Comparison of ENCODE assay signal across 9 cellular contexts in the genomic region with DNA sequence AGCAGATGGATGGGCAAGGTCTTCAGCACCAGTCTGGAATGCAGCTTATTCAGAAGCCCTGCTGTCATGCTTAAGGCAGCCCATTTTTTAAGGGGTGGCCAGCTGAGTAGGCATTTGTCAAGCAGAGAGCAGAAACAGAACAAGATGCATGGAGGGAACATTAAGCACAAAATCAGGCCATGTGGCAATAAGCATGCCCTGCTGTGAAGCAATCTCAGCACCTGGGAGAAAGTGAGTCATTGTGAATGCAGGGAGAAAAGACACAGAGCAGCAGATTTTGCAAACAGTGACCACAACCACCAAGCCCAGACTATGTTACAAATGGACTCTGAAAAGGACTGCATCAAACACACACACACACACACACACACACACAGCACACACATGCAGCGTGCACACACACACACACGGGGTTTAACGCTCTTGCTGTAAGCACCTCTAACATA.
A peak's percentile ranks its signal among the peaks of the same experiment; 100 is the strongest.
DNase-seq lines count a peak whose midpoint lies in the region; ATAC-seq, FAIRE-seq and TF ChIP-seq lines count a peak whose summit lies in the region.
"Had no signal": no experiment of that assay in that cellular context is flagged by ENCODE, and none has a peak within 500 bp of the region (broad histone marks: within the 10 kb centered on the region; RNA-seq: fewer than 3 reads in every experiment).

No MANE protein-coding gene starts in this region.

- no peak overlapping the region for H3K9ac ChIP-seq in kidney (ENCODE audit: low read length in 2 of 2)

- no peak for TF ChIP-seq POLR2A in Peyer's patch (IDR thresholded peaks at IDR 0.05)

- H3K36me3 ChIP-seq in RWPE2 (ENCODE audit: low read depth) (no peaks in the 10 kb centered on the region), Peyer's patch (no peaks in the 10 kb centered on the region), WERI-Rb-1 (no peaks in the 10 kb centered on the region), kidney (ENCODE audit: control insufficient read depth in 1 of 2, insufficient read depth in 2 of 2, low read length in 2 of 2) (no peaks in the 10 kb centered on the region)

- H3K9me3 ChIP-seq in RWPE2 (ENCODE audit: severe bottlenecking), result no peaks in the 10 kb centered on the region
- H3K9me3 ChIP-seq in Peyer's patch, result no peaks in the 10 kb centered on the region
- peaks cover 11% of the 10 kb centered on the region for H3K9me3 ChIP-seq in WERI-Rb-1 (ENCODE audit: severe bottlenecking)
- H3K9me3 ChIP-seq in kidney (ENCODE audit: control insufficient read depth in 1 of 2, low read length in 2 of 2), result peaks cover 0 to 6% of the 10 kb centered on the region in 2 donors

- intact Hi-C loops in kidney (cut with DNase I), result no loop called here

- H3K4me1 ChIP-seq in RWPE2 (ENCODE audit: insufficient read depth, poor library complexity, severe bottlenecking) (peaks cover 24% of the 10 kb centered on the region), Peyer's patch (no peaks in the 10 kb centered on the region), kidney (ENCODE audit: control insufficient read depth in 1 of 2, insufficient read depth in 1 of 2, low read depth in 1 of 2, low read length in 2 of 2) (no peaks in the 10 kb centered on the region)

- TF ChIP-seq CTCF in RWPE2 (IDR thresholded peaks at IDR 0.05; ENCODE audit: poor library complexity, severe bottlenecking) (no peak), Peyer's patch (IDR thresholded peaks at IDR 0.05) (no peak), WERI-Rb-1 (IDR thresholded peaks at IDR 0.05; ENCODE audit: low read depth, low read length) (no peak), kidney (IDR thresholded peaks at IDR 0.05; ENCODE audit: borderline replicate concordance, extremely low read depth, insufficient read depth) (no peak)

- H3K27me3 ChIP-seq in RWPE2 (ENCODE audit: insufficient read depth, poor library complexity, severe bottlenecking) (no peaks in the 10 kb centered on the region), Peyer's patch (no peaks in the 10 kb centered on the region), WERI-Rb-1 (ENCODE audit: insufficient read depth, low read depth, severe bottlenecking) (no peaks in the 10 kb centered on the region)

- peak; percentile 48 for ATAC-seq in HG02870 (IDR thresholded peaks at IDR 0.05; ENCODE audit: unreplicated experiment)
- peak; percentile 95 for ATAC-seq in RWPE2 (ENCODE audit: low read depth)
- ATAC-seq in GM18517 (IDR thresholded peaks at IDR 0.05; ENCODE audit: unreplicated experiment), result no peak

- FAIRE-seq in kidney (lab: Jason Lieb, UNC), result no peak

- H3K4me3 ChIP-seq in RWPE2 (ENCODE audit: severe bottlenecking), result no peak overlapping the region
- H3K4me3 ChIP-seq in Peyer's patch, result no peak overlapping the region
- no peak overlapping the region for H3K4me3 ChIP-seq in WERI-Rb-1 (ENCODE audit: low read depth, low read length)
- H3K4me3 ChIP-seq in kidney (ENCODE audit: low read length in 2 of 2), result no peak overlapping the region

- peak overlapping the region; percentile 56 for H3K27ac ChIP-seq in RWPE2 (ENCODE audit: poor library complexity, severe bottlenecking)
- H3K27ac ChIP-seq in Peyer's patch, result no peak overlapping the region
- H3K27ac ChIP-seq in WERI-Rb-1, result no peak overlapping the region
- H3K27ac ChIP-seq in kidney (ENCODE audit: low read depth in 2 of 2, low read length in 2 of 2), result no peak overlapping the region

- DNase-seq in A172 (ENCODE audit: low spot score), result peak; percentile 91
- peak; percentile 73 for DNase-seq in RWPE2 (ENCODE audit: low spot score)
- peak; percentile 26 for DNase-seq in hepatic stellate cell (ENCODE audit: low spot score)
- DNase-seq in Peyer's patch, result no peak
- no peak for DNase-seq in WERI-Rb-1
- no peak for DNase-seq in kidney
- DNase-seq: activated B cell treated with CpG ODN at 0.5 μM for 24 hours had no signal

Comparison
In these comparisons a context has a peak if more than half of its experiments do, and no peak if none do; other contexts are left out.
1. DNase-seq: peak in A172 (single experiment), RWPE2 (single experiment) and hepatic stellate cell (single experiment); none in Peyer's patch (0 of 3), WERI-Rb-1 (single experiment) and kidney (single experiment).